Comparison of ENCODE assay signal across 8 cellular contexts in genomic region chr19:4005436-4005835, GRCh38. TPM values are rescaled to one million over a fixed set of nuclear protein-coding genes. Genes with fewer than 3 reads are reported as not detected.
DNase-seq lines count a peak whose midpoint lies in the region; ATAC-seq and TF ChIP-seq lines count a peak whose summit lies in the region.
"Not testable (repeated sequence)": the region's sequence is repeated elsewhere in the genome, so short reads cannot be mapped to it uniquely, and the experiment has no call there.

No MANE protein-coding gene starts in this region.

- not testable (repeated sequence) for H3K4me3 ChIP-seq in CD8-positive, alpha-beta T cell (ENCODE audit: low read depth, low read length)

- not testable (repeated sequence) for H3K9me3 ChIP-seq in CD8-positive, alpha-beta T cell (ENCODE audit: low read length)

- not testable (repeated sequence) for H3K27me3 ChIP-seq in CD8-positive, alpha-beta T cell (ENCODE audit: insufficient read depth, low read length)

- not testable (repeated sequence) for ATAC-seq in CD8-positive, alpha-beta T cell; activated naive CD8-positive, alpha-beta T cell treated with anti-CD3 and anti-CD28 coated beads, Interleukin-2, amount 10 ng/mL, durations not matched to agents 7 days and 5 days (ENCODE audit: low read depth); stimulated activated memory B cell treated with anti-CD40 and anti-IgM and Interleukin-4, amounts not matched to agents 10 μg/mL and 1 μg/mL and 100 μg/mL, for 72 hours

- H3K27ac ChIP-seq in CD8-positive, alpha-beta T cell (ENCODE audit: low read depth, low read length): not testable (repeated sequence)
- peak overlapping the region; percentile 84 for H3K27ac ChIP-seq in RWPE1

- H3K27ac Mint-ChIP-seq in CD8-positive, alpha-beta T cell; activated CD4-positive, alpha-beta T cell treated with anti-CD3 and anti-CD28 coated beads, Interleukin-2, amount 10 ng/mL, durations not matched to agents 24 days and 14 days; activated T-cell treated with anti-CD3 and anti-CD28 coated beads, Interleukin-2, amount 50 U/mL, for 24 hours; activated naive CD8-positive, alpha-beta T cell treated with anti-CD3 and anti-CD28 coated beads, Interleukin-2, amount 10 ng/mL, durations not matched to agents 7 days and 5 days; stimulated activated memory B cell treated with anti-CD40 and anti-IgM and Interleukin-4, amounts not matched to agents 10 μg/mL and 1 μg/mL and 100 μg/mL, for 72 hours: not testable (repeated sequence)
- H3K27ac Mint-ChIP-seq in nephron: peak overlapping the region in 1 of 3 experiments; percentile 58

- intact Hi-C loops in CD8-positive, alpha-beta T cell (cut with DNase I, micrococcal nuclease): loop anchor here in 1 of 2 experiments (5.0 kb wide), 1 partner anchor 117 kb away; the partner anchor contains the start of gene MAP2K2
- intact Hi-C loops in activated CD4-positive, alpha-beta T cell treated with anti-CD3 and anti-CD28 coated beads, Interleukin-2, amount 10 ng/mL, durations not matched to agents 24 days and 14 days (cut with micrococcal nuclease): loop anchor here (5.0 to 10.0 kb wide), 2 partner anchors 109 to 242 kb away; partner anchors contain the start of gene YJU2

- TF ChIP-seq POLR2A in erythroblast (IDR thresholded peaks at IDR 0.05; ENCODE audit: low read length): not testable (repeated sequence)

- H3K4me1 Mint-ChIP-seq in CD8-positive, alpha-beta T cell (ENCODE audit: low read depth): peaks cover 17% of the 10 kb centered on the region
- H3K4me1 Mint-ChIP-seq in activated CD4-positive, alpha-beta T cell treated with anti-CD3 and anti-CD28 coated beads, Interleukin-2, amount 10 ng/mL, durations not matched to agents 24 days and 14 days: peaks cover 13% of the 10 kb centered on the region
- H3K4me1 Mint-ChIP-seq in activated T-cell treated with anti-CD3 and anti-CD28 coated beads, Interleukin-2, amount 50 U/mL, for 24 hours (ENCODE audit: low read depth): peaks cover 24% of the 10 kb centered on the region
- H3K4me1 Mint-ChIP-seq in activated naive CD8-positive, alpha-beta T cell treated with anti-CD3 and anti-CD28 coated beads, Interleukin-2, amount 10 ng/mL, durations not matched to agents 7 days and 5 days: peaks cover 11% of the 10 kb centered on the region
- H3K4me1 Mint-ChIP-seq in nephron: peaks cover 22% of the 10 kb centered on the region
- peaks cover 27% of the 10 kb centered on the region for H3K4me1 Mint-ChIP-seq in stimulated activated memory B cell treated with anti-CD40 and anti-IgM and Interleukin-4, amounts not matched to agents 10 μg/mL and 1 μg/mL and 100 μg/mL, for 72 hours

- not testable (repeated sequence) for H3K36me3 Mint-ChIP-seq in CD8-positive, alpha-beta T cell; activated CD4-positive, alpha-beta T cell treated with anti-CD3 and anti-CD28 coated beads, Interleukin-2, amount 10 ng/mL, durations not matched to agents 24 days and 14 days (ENCODE audit: low read depth); activated T-cell treated with anti-CD3 and anti-CD28 coated beads, Interleukin-2, amount 50 U/mL, for 24 hours (ENCODE audit: low read depth); activated naive CD8-positive, alpha-beta T cell treated with anti-CD3 and anti-CD28 coated beads, Interleukin-2, amount 10 ng/mL, durations not matched to agents 7 days and 5 days; nephron (ENCODE audit: low read depth); stimulated activated memory B cell treated with anti-CD40 and anti-IgM and Interleukin-4, amounts not matched to agents 10 μg/mL and 1 μg/mL and 100 μg/mL, for 72 hours

- not testable (repeated sequence) for TF ChIP-seq CTCF in CD8-positive, alpha-beta T cell (IDR thresholded peaks at IDR 0.05); RWPE1 (conservative IDR thresholded peaks at IDR 0.05; ENCODE audit: low read depth); nephron (IDR thresholded peaks at IDR 0.05; ENCODE audit: unreplicated experiment in 3 of 3)

- not testable (repeated sequence) for DNase-seq in CD8-positive, alpha-beta T cell; RWPE1 (ENCODE audit: low spot score); activated CD4-positive, alpha-beta T cell treated with anti-CD3 and anti-CD28 coated beads, Interleukin-2, amount 10 ng/mL, durations not matched to agents 24 days and 14 days; activated T-cell treated with anti-CD3 and anti-CD28 coated beads, Interleukin-2, amount 50 U/mL, for 24 hours; activated naive CD8-positive, alpha-beta T cell treated with anti-CD3 and anti-CD28 coated beads, Interleukin-2, amount 10 ng/mL, durations not matched to agents 7 days and 5 days
- DNase-seq in erythroblast (lab: John Stamatoyannopoulos, UW): peak; percentile 59 to 68

- peaks cover 27% of the 10 kb centered on the region for H3K4me1 ChIP-seq in CD8-positive, alpha-beta T cell (ENCODE audit: insufficient read depth, low read length)

- H3K36me3 ChIP-seq in CD8-positive, alpha-beta T cell (ENCODE audit: insufficient read depth, low read length): not testable (repeated sequence)

- peak overlapping the region; percentile 29 for H3K4me3 Mint-ChIP-seq in CD8-positive, alpha-beta T cell
- peak overlapping the region; percentile 69 for H3K4me3 Mint-ChIP-seq in activated CD4-positive, alpha-beta T cell treated with anti-CD3 and anti-CD28 coated beads, Interleukin-2, amount 10 ng/mL, durations not matched to agents 24 days and 14 days
- peak overlapping the region; percentile 31 for H3K4me3 Mint-ChIP-seq in activated T-cell treated with anti-CD3 and anti-CD28 coated beads, Interleukin-2, amount 50 U/mL, for 24 hours
- peak overlapping the region; percentile 48 for H3K4me3 Mint-ChIP-seq in activated naive CD8-positive, alpha-beta T cell treated with anti-CD3 and anti-CD28 coated beads, Interleukin-2, amount 10 ng/mL, durations not matched to agents 7 days and 5 days
- peak overlapping the region; percentile 77 to 88 (median 87) for H3K4me3 Mint-ChIP-seq in nephron
- peak overlapping the region; percentile 13 for H3K4me3 Mint-ChIP-seq in stimulated activated memory B cell treated with anti-CD40 and anti-IgM and Interleukin-4, amounts not matched to agents 10 μg/mL and 1 μg/mL and 100 μg/mL, for 72 hours

- H3K27me3 Mint-ChIP-seq in CD8-positive, alpha-beta T cell (ENCODE audit: low read depth); activated CD4-positive, alpha-beta T cell treated with anti-CD3 and anti-CD28 coated beads, Interleukin-2, amount 10 ng/mL, durations not matched to agents 24 days and 14 days; activated T-cell treated with anti-CD3 and anti-CD28 coated beads, Interleukin-2, amount 50 U/mL, for 24 hours; activated naive CD8-positive, alpha-beta T cell treated with anti-CD3 and anti-CD28 coated beads, Interleukin-2, amount 10 ng/mL, durations not matched to agents 7 days and 5 days; nephron (ENCODE audit: low read depth); stimulated activated memory B cell treated with anti-CD40 and anti-IgM and Interleukin-4, amounts not matched to agents 10 μg/mL and 1 μg/mL and 100 μg/mL, for 72 hours: not testable (repeated sequence)

- H3K9me3 Mint-ChIP-seq in CD8-positive, alpha-beta T cell; activated CD4-positive, alpha-beta T cell treated with anti-CD3 and anti-CD28 coated beads, Interleukin-2, amount 10 ng/mL, durations not matched to agents 24 days and 14 days; activated T-cell treated with anti-CD3 and anti-CD28 coated beads, Interleukin-2, amount 50 U/mL, for 24 hours; activated naive CD8-positive, alpha-beta T cell treated with anti-CD3 and anti-CD28 coated beads, Interleukin-2, amount 10 ng/mL, durations not matched to agents 7 days and 5 days; nephron; stimulated activated memory B cell treated with anti-CD40 and anti-IgM and Interleukin-4, amounts not matched to agents 10 μg/mL and 1 μg/mL and 100 μg/mL, for 72 hours: not testable (repeated sequence)

- POLR2A ChIA-PET in CD8-positive, alpha-beta T cell (lab: Charles Lee): interaction anchor here (0.7 to 3.0 kb wide), 3 partner anchors 20 to 193 kb away, joined by 3 to 13 read pairs (median 12); partner anchors contain the start of genes EEF2 and ZBTB7A
- POLR2A ChIA-PET in RWPE1 (lab: Yijun Ruan, JAX; ENCODE audit: low non-redundant PET): interaction anchor here (0.7 kb wide), 2 partner anchors 12 to 343 kb away, joined by 3 to 4 read pairs; no protein-coding TSS in a partner anchor
- POLR2A ChIA-PET in activated naive CD8-positive, alpha-beta T cell treated with anti-CD3 and anti-CD28 coated beads, Interleukin-2, amount 10 ng/mL, durations not matched to agents 7 days and 5 days (lab: Charles Lee): interaction anchor here (2.1 kb wide), 1 partner anchor 15 kb away, joined by 9 read pairs; no protein-coding TSS in a partner anchor

- CTCF ChIA-PET in CD8-positive, alpha-beta T cell (lab: Charles Lee): interaction anchor here (0.7 to 1.3 kb wide), 2 partner anchors 138 to 197 kb away, joined by 3 read pairs; no protein-coding TSS in a partner anchor
- CTCF ChIA-PET in RWPE1 (lab: Yijun Ruan, JAX): interaction anchor here (0.6 kb wide), 1 partner anchor 816 kb away, joined by 3 read pairs; no protein-coding TSS in a partner anchor

RNA-seq across cellular contexts. Expression of gene PIAS4, which starts 2.1 kb away (rescaled TPM):
- total RNA-seq in CD8-positive, alpha-beta T cell: 10 to 100 TPM; 11.6 to 14.9 TPM
- 32.2 and 33.2 TPM in 2 replicates for total RNA-seq in activated CD4-positive, alpha-beta T cell treated with anti-CD3 and anti-CD28 coated beads, Interleukin-2, amount 10 ng/mL, durations not matched to agents 24 days and 14 days
- total RNA-seq in activated naive CD8-positive, alpha-beta T cell treated with anti-CD3 and anti-CD28 coated beads, Interleukin-2, amount 10 ng/mL, durations not matched to agents 7 days and 5 days: 10 to 100 TPM; 32.1 to 38.3 TPM

RNA-seq across cellular contexts. Expression of gene EEF2, which starts 20.2 kb away (rescaled TPM):
- 1,000 to 10,000 TPM; 2,844 to 2,933 TPM for total RNA-seq in CD8-positive, alpha-beta T cell
- total RNA-seq in activated CD4-positive, alpha-beta T cell treated with anti-CD3 and anti-CD28 coated beads, Interleukin-2, amount 10 ng/mL, durations not matched to agents 24 days and 14 days: 2,394 and 2,438 TPM in 2 replicates
- 1,000 to 10,000 TPM; 1,510 to 1,513 TPM for total RNA-seq in activated naive CD8-positive, alpha-beta T cell treated with anti-CD3 and anti-CD28 coated beads, Interleukin-2, amount 10 ng/mL, durations not matched to agents 7 days and 5 days

RNA-seq across cellular contexts. Expression of gene DAPK3, which starts 34.5 kb away (rescaled TPM):
- total RNA-seq in CD8-positive, alpha-beta T cell: 10 to 100 TPM; 20.7 to 21.5 TPM
- total RNA-seq in activated CD4-positive, alpha-beta T cell treated with anti-CD3 and anti-CD28 coated beads, Interleukin-2, amount 10 ng/mL, durations not matched to agents 24 days and 14 days: 45.6 and 46.7 TPM in 2 replicates
- total RNA-seq in activated naive CD8-positive, alpha-beta T cell treated with anti-CD3 and anti-CD28 coated beads, Interleukin-2, amount 10 ng/mL, durations not matched to agents 7 days and 5 days: 10 to 100 TPM; 44.8 to 49.8 TPM

Comparison
In these comparisons a context has a peak if more than half of its experiments do, and no peak if none do; other contexts are left out.
1. H3K4me3 Mint-ChIP-seq: peak in every context shown above with its lines; median percentile 87 in nephron; 69 in activated CD4-positive, alpha-beta T cell treated with anti-CD3 and anti-CD28 coated beads, Interleukin-2, amount 10 ng/mL, durations not matched to agents 24 days and 14 days; 48 in activated naive CD8-positive, alpha-beta T cell treated with anti-CD3 and anti-CD28 coated beads, Interleukin-2, amount 10 ng/mL, durations not matched to agents 7 days and 5 days; 31 in activated T-cell treated with anti-CD3 and anti-CD28 coated beads, Interleukin-2, amount 50 U/mL, for 24 hours; 29 in CD8-positive, alpha-beta T cell; 13 in stimulated activated memory B cell treated with anti-CD40 and anti-IgM and Interleukin-4, amounts not matched to agents 10 μg/mL and 1 μg/mL and 100 μg/mL, for 72 hours.